In the genomic region with DNA sequence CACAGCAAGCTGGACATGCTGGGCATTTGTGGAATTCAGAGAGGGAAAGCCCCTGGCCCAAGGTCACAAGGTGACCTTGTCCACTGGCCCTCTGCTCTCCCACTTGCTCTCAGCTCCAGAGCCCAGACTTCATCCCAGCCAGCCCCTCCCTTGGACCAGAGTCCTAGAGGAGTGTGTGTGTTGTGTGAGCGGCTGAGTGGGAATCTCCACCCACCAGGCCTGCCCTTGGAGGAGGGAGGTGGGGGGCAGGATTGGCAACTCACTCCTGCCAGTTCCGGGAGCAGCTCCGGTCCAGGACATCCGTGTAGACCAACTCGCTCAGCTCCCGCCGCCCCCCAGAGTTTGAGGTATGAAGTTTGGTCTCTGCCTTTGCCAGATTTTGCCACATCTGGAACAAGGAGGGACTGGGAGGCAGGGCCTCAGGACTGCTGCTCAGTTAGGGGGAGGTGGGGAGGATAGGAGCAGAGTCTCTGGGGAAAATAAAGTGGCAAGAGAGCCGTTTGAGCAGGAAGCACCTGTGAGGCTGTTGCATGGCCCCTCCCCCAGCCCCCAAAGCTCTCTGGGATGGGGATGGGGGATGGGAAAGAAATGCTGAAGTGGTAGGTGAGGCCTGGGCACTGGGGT, we compare ENCODE assay signal across 11 cellular contexts. TPM values are rescaled to one million over a fixed set of nuclear protein-coding genes. Genes with fewer than 3 reads are reported as not detected.
DNase-seq lines count a peak whose midpoint lies in the region; ATAC-seq and TF ChIP-seq lines count a peak whose summit lies in the region.
"Had no signal": no experiment of that assay in that cellular context is flagged by ENCODE, and none has a peak within 500 bp of the region (broad histone marks: within the 10 kb centered on the region; RNA-seq: fewer than 3 reads in every experiment).

No MANE protein-coding gene starts in this region.

- H2AFZ ChIP-seq in KMS-11 (ENCODE audit: low read depth) = no peak overlapping the region

- no peaks in the 10 kb centered on the region for H3K27me3 ChIP-seq in KMS-11 (ENCODE audit: insufficient read depth, low read depth)
- H3K27me3 ChIP-seq in duodenal mucosa (ENCODE audit: control insufficient read depth in 1 of 2, insufficient read depth in 2 of 2, low read length in 2 of 2) = peaks cover 0 to under 1% of the 10 kb centered on the region in 2 donors
- H3K27me3 ChIP-seq: ovary, vagina had no signal

- H3K4me3 ChIP-seq in KMS-11 (IDR thresholded peaks at IDR 0.05; ENCODE audit: insufficient read depth, low read depth, low read length) (no peak overlapping the region), duodenal mucosa (ENCODE audit: low read depth in 1 of 2, low read length in 2 of 2) (peak overlapping the region; percentile 70 to 75)
- H3K4me3 ChIP-seq: ovary, vagina had no signal

- H3K79me2 ChIP-seq in KMS-11 (ENCODE audit: insufficient read depth, low read depth) = peaks cover 57% of the 10 kb centered on the region

- H3K27ac Mint-ChIP-seq in nephron = peak overlapping the region in 2 of 3 experiments; percentile 54 to 81
- H3K27ac Mint-ChIP-seq in CD14-positive monocyte = peak overlapping the region in 1 of 7 donors; percentile 50

- H3K4me1 Mint-ChIP-seq in nephron (peaks cover 20% of the 10 kb centered on the region), CD14-positive monocyte (peaks cover 54% of the 10 kb centered on the region)

- H3K9me3 Mint-ChIP-seq in nephron (no peaks in the 10 kb centered on the region), CD14-positive monocyte (peaks cover 0 to 5% (median 3%) of the 10 kb centered on the region in 7 donors)
- H3K9me3 Mint-ChIP-seq: central memory CD8-positive, alpha-beta T cell had no signal

- H3K36me3 Mint-ChIP-seq in nephron (ENCODE audit: low read depth) = no peaks in the 10 kb centered on the region
- H3K36me3 Mint-ChIP-seq in CD14-positive monocyte = peaks cover 5% of the 10 kb centered on the region in 2 donors

- intact Hi-C loops in CD14-positive monocyte (cut with micrococcal nuclease) = no loop called here

- H3K4me1 ChIP-seq in KMS-11 (ENCODE audit: low read depth, poor library complexity, severe bottlenecking) = peaks cover 69% of the 10 kb centered on the region
- peaks cover 53 to 74% of the 10 kb centered on the region in 2 donors for H3K4me1 ChIP-seq in duodenal mucosa (ENCODE audit: control insufficient read depth in 1 of 2, insufficient read depth in 2 of 2, low read length in 2 of 2)

- H3K9ac ChIP-seq in KMS-11 (peak overlapping the region; percentile 93), duodenal mucosa (ENCODE audit: low read depth in 1 of 2, low read length in 2 of 2) (peak overlapping the region; percentile 63 to 65)

- no peaks in the 10 kb centered on the region for H4K20me1 ChIP-seq in KMS-11 (ENCODE audit: insufficient read depth)

- TF ChIP-seq CTCF in KMS-11 (conservative IDR thresholded peaks at IDR 0.05; ENCODE audit: low read depth, low read length) (no peak), nephron (IDR thresholded peaks at IDR 0.05; ENCODE audit: unreplicated experiment in 3 of 3) (no peak), CD14-positive monocyte (IDR thresholded peaks at IDR 0.05) (no peak)

- DNase-seq in GDM1 (lab: John Stamatoyannopoulos, UW) (peak; percentile 65), NCI-H2227 treated with DMSO at 0.1 percent for 48 hours (lab: John Stamatoyannopoulos, UW) (no peak), CD14-positive monocyte (ENCODE audit: low spot score) (no peak)

- no peaks in the 10 kb centered on the region for H3K36me3 ChIP-seq in KMS-11 (ENCODE audit: insufficient read depth)
- H3K36me3 ChIP-seq in duodenal mucosa (ENCODE audit: control insufficient read depth in 1 of 2, insufficient read depth in 2 of 2, low read length in 2 of 2) = no peaks in the 10 kb centered on the region
- H3K36me3 ChIP-seq: ovary, vagina had no signal

- H3K27ac ChIP-seq in KMS-11 (peak overlapping the region; percentile 89), duodenal mucosa (ENCODE audit: low read depth, low read length) (peak overlapping the region; percentile 26)
- H3K27ac ChIP-seq: ovary, vagina had no signal

- peak overlapping the region in 1 of 3 experiments; percentile 37 for H3K4me3 Mint-ChIP-seq in nephron
- no peak overlapping the region for H3K4me3 Mint-ChIP-seq in CD14-positive monocyte
- H3K4me3 Mint-ChIP-seq: central memory CD8-positive, alpha-beta T cell had no signal

- H3K9me3 ChIP-seq in duodenal mucosa (ENCODE audit: control insufficient read depth in 1 of 2, low read length in 2 of 2) = no peaks in the 10 kb centered on the region
- H3K9me3 ChIP-seq: ovary, vagina had no signal

- peaks cover 18% of the 10 kb centered on the region for H3K27me3 Mint-ChIP-seq in nephron (ENCODE audit: low read depth)
- peaks cover 31 to 42% (median 37%) of the 10 kb centered on the region in 3 donors for H3K27me3 Mint-ChIP-seq in CD14-positive monocyte (ENCODE audit: low read depth in 3 of 3)
- H3K27me3 Mint-ChIP-seq: central memory CD8-positive, alpha-beta T cell had no signal

- H3K4me2 ChIP-seq in KMS-11 = peak overlapping the region; percentile 87

- no peak for ATAC-seq in GM21619 (IDR thresholded peaks at IDR 0.05; ENCODE audit: unreplicated experiment)
- no peak for ATAC-seq in GM18909 (IDR thresholded peaks at IDR 0.05; ENCODE audit: poor library complexity, unreplicated experiment)

RNA-seq across cellular contexts. Expression of a gene that starts 1.4 kb away (rescaled TPM):
- polyA plus RNA-seq in CD14-positive monocyte = under 1 TPM in 1 of 2 donors, not detected in 1; 0.30 TPM

RNA-seq across cellular contexts. Expression of a gene that starts 5.2 kb away (rescaled TPM):
- not detected for polyA plus RNA-seq in CD14-positive monocyte

RNA-seq across cellular contexts. Expression of a gene that starts 6.6 kb away (rescaled TPM):
- under 1 TPM in 1 of 2 donors, not detected in 1; 0.11 TPM for polyA plus RNA-seq in CD14-positive monocyte

RNA-seq across cellular contexts. Expression of a gene that starts 15.6 kb away (rescaled TPM):
- 1 to 10 TPM; 3.2 to 3.5 TPM for polyA plus RNA-seq in CD14-positive monocyte

RNA-seq across cellular contexts. Expression of a gene that starts 46.7 kb away (rescaled TPM):
- 100 to 1,000 TPM; 313 to 325 TPM for polyA plus RNA-seq in CD14-positive monocyte
